Comparison of ENCODE assay signal across 25 cellular contexts in the genomic region with DNA sequence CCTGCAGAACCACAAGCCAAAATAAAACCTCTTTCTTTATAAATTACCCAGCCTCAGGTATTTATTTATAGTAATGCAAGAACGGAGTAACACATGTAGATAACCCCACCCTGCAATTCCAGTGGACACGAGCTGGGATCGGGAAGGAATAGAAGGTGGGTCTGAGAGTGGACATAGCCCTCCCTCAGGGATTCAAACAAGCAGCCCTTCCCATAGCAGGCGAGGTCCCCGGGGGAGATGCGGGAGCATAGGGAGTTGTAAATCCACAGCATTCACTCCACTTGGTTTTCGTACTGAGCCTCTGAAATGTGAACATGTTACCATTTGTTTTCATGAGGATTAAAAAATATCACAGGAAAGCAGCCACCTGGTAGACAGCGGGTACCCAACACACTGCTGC.
"Had no signal": no experiment of that assay in that cellular context is flagged by ENCODE, and none has a peak within 500 bp of the region (broad histone marks: within the 10 kb centered on the region; RNA-seq: fewer than 3 reads in every experiment).

No MANE protein-coding gene starts in this region.

- FAIRE-seq: endometrium, islet of Langerhans, keratinocyte had no signal

- ATAC-seq: effector memory CD8-positive, alpha-beta T cell; esophagus mucosa; gastrocnemius medialis; heart right ventricle; left colon; left lung; left ventricle myocardium superior; lower lobe of right lung had no signal

- H3K27me3 ChIP-seq: colonic mucosa, gastrocnemius medialis had no signal

- H3K36me3 ChIP-seq: colonic mucosa, esophagus squamous epithelium, gastrocnemius medialis, heart right ventricle, left lung, lower lobe of right lung had no signal

- H3K27ac ChIP-seq: colonic mucosa, epithelial cell of prostate, esophagus squamous epithelium, gastrocnemius medialis, heart right ventricle, left lung, lower lobe of right lung had no signal

- H3K4me3 ChIP-seq: colonic mucosa, esophagus squamous epithelium, gastrocnemius medialis, heart right ventricle, left lung, lower lobe of right lung had no signal

- H3K4me1 ChIP-seq: colonic mucosa, gastrocnemius medialis, heart right ventricle, left lung, lower lobe of right lung had no signal

- DNase-seq: colonic mucosa; cortex of kidney; effector CD8-positive, alpha-beta T cell; effector memory CD8-positive, alpha-beta T cell; endodermal cell; erythroblast; esophagus squamous epithelium; foreskin fibroblast; foreskin melanocyte; gastrocnemius medialis; glutamatergic neuron; head of caudate nucleus; heart right ventricle; hippocampal formation; kidney glomerular epithelial cell; left colon; left lung; left ventricle myocardium superior; mesenchymal stem cell had no signal

- H3K9me3 ChIP-seq: colonic mucosa, esophagus squamous epithelium, gastrocnemius medialis, lower lobe of right lung had no signal
